ENCODE assay signal across 8 cellular contexts in genomic region chr6:149316740-149317655, GRCh38. TPM values are rescaled to one million over a fixed set of nuclear protein-coding genes. Genes with fewer than 3 reads are reported as not detected.
DNase-seq lines count a peak whose midpoint lies in the region; ATAC-seq and TF ChIP-seq lines count a peak whose summit lies in the region.

No MANE protein-coding gene starts in this region.

- no peak overlapping the region for H3T11ph ChIP-seq in H9 (ENCODE audit: low read length)

- DNase-seq in GF-D8 (lab: John Stamatoyannopoulos, UW) (peak; percentile 79), H9 (peak; percentile 90), MG63 (peak; percentile 91), SIG-M5 treated with dmso at 0.1 percent for 504 hours (lab: John Stamatoyannopoulos, UW; ENCODE audit: unreplicated experiment) (peak; percentile 86), nucleus accumbens (lab: John Stamatoyannopoulos, UW) (peak in 55 of 56 donors; percentile 19 to 91 (median 80)), superior temporal gyrus (ENCODE audit: extremely low spot score) (peak; percentile 78)
- DNase-seq in activated naive CD4-positive, alpha-beta T cell treated with Interleukin-2 at 50 U/mL for 16 hours = peak; percentile 90

- H3K23ac ChIP-seq in H9 (ENCODE audit: insufficient read length, low read depth, low read length) = no peak overlapping the region

- H4K8ac ChIP-seq in H9 (replicated peaks; ENCODE audit: insufficient read length, low read depth, low read length) = no peak overlapping the region

- 0 out of 2 replicates have a peak, but pooled peaks cover 3% of the 10 kb centered on the region for H3K27me3 Mint-ChIP-seq in H9 (ENCODE audit: low read depth)

- no peak overlapping the region for H4K91ac ChIP-seq in H9 (ENCODE audit: insufficient read length, low read depth, low read length)

- no peak overlapping the region for H3K56ac ChIP-seq in H9 (ENCODE audit: insufficient read length, low read depth, low read length)

- peaks cover 23% of the 10 kb centered on the region; the same call in 1 of the 2 replicates for H3K79me2 ChIP-seq in H9 (ENCODE audit: insufficient read depth, low read length)

- no peaks in the 10 kb centered on the region for H3K36me3 ChIP-seq in MG63
- no peaks in the 10 kb centered on the region for H3K36me3 ChIP-seq in gastroesophageal sphincter

- H4K5ac ChIP-seq in H9 (ENCODE audit: insufficient read length, low read depth, low read length) = no peak overlapping the region

- no peak for TF ChIP-seq EP300 in gastroesophageal sphincter (IDR thresholded peaks at IDR 0.05)

- H3K27me3 ChIP-seq in H9 (ENCODE audit: insufficient read depth, low read length) (no peaks in the 10 kb centered on the region), MG63 (no peaks in the 10 kb centered on the region), gastroesophageal sphincter (no peaks in the 10 kb centered on the region)

- peaks cover 24 to 26% of the 10 kb centered on the region in 2 experiments for H3K4me1 Mint-ChIP-seq in H9

- TF ChIP-seq CTCF in H9 (conservative IDR thresholded peaks at IDR 0.05) = peak; percentile 13; the same call in 1 of the 3 replicates
- peak in 3 of 4 experiments; percentile 11 to 28 (median 27) for TF ChIP-seq CTCF in gastroesophageal sphincter (IDR thresholded peaks at IDR 0.05)

- H3K4me3 ChIP-seq in MG63 (peak overlapping the region; percentile 96), gastroesophageal sphincter (peak overlapping the region; percentile 88 to 94)

- H3K27ac ChIP-seq in H9 (ENCODE audit: insufficient read length, low read depth, low read length) (no peak overlapping the region), gastroesophageal sphincter (peak overlapping the region; percentile 97 to 99 (median 98))

- no peak overlapping the region for H2BK120ac ChIP-seq in H9 (ENCODE audit: low read depth, low read length, poor library complexity, severe bottlenecking)

- H2BK15ac ChIP-seq in H9 (ENCODE audit: low read depth, low read length) = no peak overlapping the region

- H2AK5ac ChIP-seq in H9 (ENCODE audit: insufficient read length, low read length) = no peak overlapping the region

- H3K4me1 ChIP-seq in H9 (ENCODE audit: insufficient read depth, low read length) (no peaks in the 10 kb centered on the region), gastroesophageal sphincter (peaks cover 10 to 36% (median 11%) of the 10 kb centered on the region in 3 donors)

- H2BK5ac ChIP-seq in H9 (ENCODE audit: insufficient read length, low read length) = no peak overlapping the region

- TF ChIP-seq POLR2A in gastroesophageal sphincter (IDR thresholded peaks at IDR 0.05) = peak; percentile 75 to 92

- WGBS in H9 (ENCODE audit: extremely low coverage, insufficient read length, low lambda C conversion rate) = no CpG with 5 or more reads among the region's 96 CpGs
- WGBS in gastroesophageal sphincter (ENCODE audit: low coverage in 1 of 2), 2 donors = 0% methylated on average over 4 to 5 of the region's 96 CpGs

- H3K4me3 Mint-ChIP-seq in H9 = peak overlapping the region; percentile 91 to 95

- no peaks in the 10 kb centered on the region for H3K36me3 Mint-ChIP-seq in H9 (ENCODE audit: insufficient read depth in 1 of 3, low read depth in 3 of 3)

- H3K14ac ChIP-seq in H9 (ENCODE audit: insufficient read depth, low read length) = peak overlapping the region; percentile 93

- H2AFZ ChIP-seq in H9 (ENCODE audit: low read length) = no peak overlapping the region

- no peaks in the 10 kb centered on the region for H3K9me3 ChIP-seq in H9 (ENCODE audit: control insufficient read depth, low read depth, low read length)
- H3K9me3 ChIP-seq in MG63 = no peaks in the 10 kb centered on the region
- no peaks in the 10 kb centered on the region for H3K9me3 ChIP-seq in gastroesophageal sphincter

- H3K9ac ChIP-seq in H9 (ENCODE audit: extremely low read depth, insufficient read length, low read length) = peak overlapping the region; percentile 60

- no peak overlapping the region for H3K4ac ChIP-seq in H9 (ENCODE audit: low read depth, low read length)

- peaks cover 2% of the 10 kb centered on the region for H3K79me1 ChIP-seq in H9 (ENCODE audit: insufficient read depth, low read depth, low read length, poor library complexity, severe bottlenecking)

- peaks cover 7% of the 10 kb centered on the region for H3K23me2 ChIP-seq in H9 (ENCODE audit: insufficient read length, low read depth, low read length, poor library complexity, severe bottlenecking)

- H3K27ac Mint-ChIP-seq in H9 = peak overlapping the region; percentile 82 to 90 (median 88); a peak in 6 of 7 replicates

- peak overlapping the region; percentile 61 for H3K18ac ChIP-seq in H9 (ENCODE audit: insufficient read length, low read depth, low read length)

- H4K20me1 ChIP-seq in H9 (ENCODE audit: control insufficient read depth, insufficient read depth, insufficient read length) = no peaks in the 10 kb centered on the region

- H2BK20ac ChIP-seq in H9 (ENCODE audit: low read depth, low read length, poor library complexity, severe bottlenecking) = no peak overlapping the region

- H3K9me3 Mint-ChIP-seq in H9 = no peaks in the 10 kb centered on the region

- peak overlapping the region; percentile 32 for H3K4me2 ChIP-seq in H9 (ENCODE audit: insufficient read depth, insufficient read length, low read length)

- peak; percentile 97 for ATAC-seq in gastroesophageal sphincter

- no peak overlapping the region for H2BK12ac ChIP-seq in H9 (ENCODE audit: insufficient read length, low read depth, low read length)

RNA-seq across cellular contexts. Expression of gene TAB2, which starts 0.5 kb away (rescaled TPM):
- total RNA-seq in H9 (2021) (55.7 and 56.2 TPM in 2 replicates), gastroesophageal sphincter (100 to 1,000 TPM in 2 of 4 donors, 10 to 100 TPM in 2; 69.5 to 111 (median 97.0) TPM)
- 27.3 and 49.3 TPM in 2 replicates for total RNA-seq in MG63 (2014; rRNA removed; shearing (Covaris generic); ENCODE audit: low replicate concordance)
